1 cellular context compared by ENCODE assay signal in the genomic region with DNA sequence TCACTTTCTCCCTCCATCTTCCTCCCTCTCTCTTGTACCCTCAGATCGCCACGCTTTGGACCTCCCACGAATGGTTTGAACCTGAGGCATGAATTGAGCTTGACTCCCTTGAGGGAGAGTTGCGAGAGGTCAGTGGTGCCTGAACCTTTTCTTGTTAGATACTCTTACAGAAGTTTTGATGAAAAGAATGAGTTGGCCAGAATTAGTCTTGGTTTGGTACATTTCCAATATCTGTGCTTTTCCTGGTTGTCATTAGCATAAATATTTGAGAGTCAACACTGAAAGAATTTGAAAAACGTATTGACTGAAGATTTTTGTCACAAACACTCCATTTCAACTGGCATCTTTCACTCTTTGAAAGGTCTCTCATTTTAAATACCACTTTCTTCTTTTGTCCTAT.
TF ChIP-seq lines count a peak whose summit lies in the region.

No MANE protein-coding gene starts in this region.

TF ChIP-seq in GM23338, 12 proteins besides CTCF, POLR2A, EP300 and RAD21 (continued from another document):
- TF ChIP-seq, protein P1, sequence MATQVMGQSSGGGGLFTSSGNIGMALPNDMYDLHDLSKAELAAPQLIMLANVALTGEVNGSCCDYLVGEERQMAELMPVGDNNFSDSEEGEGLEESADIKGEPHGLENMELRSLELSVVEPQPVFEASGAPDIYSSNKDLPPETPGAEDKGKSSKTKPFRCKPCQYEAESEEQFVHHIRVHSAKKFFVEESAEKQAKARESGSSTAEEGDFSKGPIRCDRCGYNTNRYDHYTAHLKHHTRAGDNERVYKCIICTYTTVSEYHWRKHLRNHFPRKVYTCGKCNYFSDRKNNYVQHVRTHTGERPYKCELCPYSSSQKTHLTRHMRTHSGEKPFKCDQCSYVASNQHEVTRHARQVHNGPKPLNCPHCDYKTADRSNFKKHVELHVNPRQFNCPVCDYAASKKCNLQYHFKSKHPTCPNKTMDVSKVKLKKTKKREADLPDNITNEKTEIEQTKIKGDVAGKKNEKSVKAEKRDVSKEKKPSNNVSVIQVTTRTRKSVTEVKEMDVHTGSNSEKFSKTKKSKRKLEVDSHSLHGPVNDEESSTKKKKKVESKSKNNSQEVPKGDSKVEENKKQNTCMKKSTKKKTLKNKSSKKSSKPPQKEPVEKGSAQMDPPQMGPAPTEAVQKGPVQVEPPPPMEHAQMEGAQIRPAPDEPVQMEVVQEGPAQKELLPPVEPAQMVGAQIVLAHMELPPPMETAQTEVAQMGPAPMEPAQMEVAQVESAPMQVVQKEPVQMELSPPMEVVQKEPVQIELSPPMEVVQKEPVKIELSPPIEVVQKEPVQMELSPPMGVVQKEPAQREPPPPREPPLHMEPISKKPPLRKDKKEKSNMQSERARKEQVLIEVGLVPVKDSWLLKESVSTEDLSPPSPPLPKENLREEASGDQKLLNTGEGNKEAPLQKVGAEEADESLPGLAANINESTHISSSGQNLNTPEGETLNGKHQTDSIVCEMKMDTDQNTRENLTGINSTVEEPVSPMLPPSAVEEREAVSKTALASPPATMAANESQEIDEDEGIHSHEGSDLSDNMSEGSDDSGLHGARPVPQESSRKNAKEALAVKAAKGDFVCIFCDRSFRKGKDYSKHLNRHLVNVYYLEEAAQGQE (IDR thresholded peaks at IDR 0.05; ENCODE audit: unreplicated experiment) = no peak
- TF ChIP-seq POLR2AphosphoS5 (IDR thresholded peaks at IDR 0.05; ENCODE audit: low read depth) (no peak), EZH2phosphoT487 (IDR thresholded peaks at IDR 0.05; ENCODE audit: unreplicated experiment) (no peak)
